ENCODE assay signal across 1 cellular context in the genomic region with DNA sequence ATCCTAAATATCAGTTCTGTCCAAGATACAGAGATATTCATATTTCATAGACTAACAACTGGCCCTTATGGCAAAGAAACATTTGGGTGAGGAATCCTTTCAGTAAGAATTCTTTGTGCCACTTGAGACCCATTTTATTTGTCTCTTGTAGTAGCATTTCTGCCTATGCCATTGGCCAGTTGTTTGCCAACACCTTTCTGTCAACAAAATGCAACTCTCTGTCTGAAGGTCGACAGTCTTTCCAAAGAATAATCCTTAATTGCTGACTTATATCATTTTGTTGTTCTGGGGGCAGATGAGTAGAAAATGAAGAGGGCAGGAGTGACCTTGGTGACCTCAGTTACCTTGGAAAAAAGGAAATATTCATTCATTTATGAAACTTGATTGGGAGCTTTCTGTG.
TF ChIP-seq lines count a peak whose summit lies in the region.

No MANE protein-coding gene starts in this region.

TF ChIP-seq in HepG2, 621 proteins besides CTCF, POLR2A, EP300 and RAD21:
- no peak for TF ChIP-seq ZNF562 (CRISPR knock-in tag; IDR thresholded peaks at IDR 0.05; ENCODE audit: borderline replicate concordance)
- no peak for TF ChIP-seq EHMT2 (IDR thresholded peaks at IDR 0.05; ENCODE audit: borderline replicate concordance, low read depth, low read length)
- TF ChIP-seq ZNF564 (CRISPR knock-in tag; IDR thresholded peaks at IDR 0.05) = no peak
- TF ChIP-seq CBFB (CRISPR knock-in tag; IDR thresholded peaks at IDR 0.05) = no peak
- no peak for TF ChIP-seq ETV5 (CRISPR knock-in tag; IDR thresholded peaks at IDR 0.05; ENCODE audit: borderline replicate concordance)
- TF ChIP-seq NCOA2 (CRISPR knock-in tag; IDR thresholded peaks at IDR 0.05) = no peak
- TF ChIP-seq SNAPC2 (CRISPR knock-in tag; IDR thresholded peaks at IDR 0.05) = no peak
